16 cellular contexts compared by ENCODE assay signal in the genomic region with DNA sequence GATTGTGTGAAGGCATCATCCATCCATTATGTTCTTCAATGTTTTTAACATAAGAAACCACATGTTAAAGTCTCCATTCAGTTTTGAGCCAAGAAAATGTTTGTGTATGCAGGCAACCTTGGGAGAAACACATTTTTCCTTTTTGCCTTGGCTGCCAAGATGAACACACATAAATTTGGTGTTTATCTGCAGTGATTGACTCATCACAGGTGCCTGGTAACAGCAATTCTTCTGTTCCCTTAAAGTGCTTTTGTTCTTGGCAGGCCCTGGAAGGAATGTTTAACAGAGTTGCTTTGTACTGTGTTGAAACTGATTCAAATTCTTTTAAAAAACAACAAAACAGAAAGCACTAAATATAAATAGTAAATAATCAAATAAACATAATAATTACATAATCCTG.
A peak's percentile ranks its signal among the peaks of the same experiment; 100 is the strongest.
DNase-seq lines count a peak whose midpoint lies in the region; ATAC-seq, FAIRE-seq and TF ChIP-seq lines count a peak whose summit lies in the region.
"Had no signal": no experiment of that assay in that cellular context is flagged by ENCODE, and none has a peak within 500 bp of the region (broad histone marks: within the 10 kb centered on the region; RNA-seq: fewer than 3 reads in every experiment).

No MANE protein-coding gene starts in this region.

- peak; percentile 29 for DNase-seq in AG04450 (ENCODE audit: low read depth, low spot score)
- peak; percentile 0 for DNase-seq in HTR-8/SVneo (ENCODE audit: insufficient read length, low spot score)
- peak; percentile 68 for DNase-seq in mammary epithelial cell
- peak; percentile 23 for DNase-seq in iPS-NIHi11 (ENCODE audit: low spot score)
- DNase-seq in activated CD4-positive, alpha-beta memory T cell treated with anti-CD3 and anti-CD28 coated beads, Interleukin-2, amount 10 ng/mL, durations not matched to agents 7 days and 5 days = no peak
- DNase-seq in SKM-1 treated with dmso at 0.1 percent for 144 hours (lab: John Stamatoyannopoulos, UW; ENCODE audit: unreplicated experiment) = no peak
- DNase-seq in upper lobe of right lung = no peak
- DNase-seq in endodermal cell = no peak
- DNase-seq: activated T-cell treated with anti-CD3 and anti-CD28 coated beads, Interleukin-2, amount 50 U/mL, for 1 hour; aorta; DND-41; left colon; nephron progenitor cell; SIG-M5; stimulated activated CD8-positive, alpha-beta memory T cell treated with anti-CD3 and anti-CD28 coated beads, Interleukin-4, amount 100 ng/mL, for 48 hours; upper lobe of left lung had no signal

- H2AFZ ChIP-seq in mammary epithelial cell (ENCODE audit: low read depth, low read length) = no peak overlapping the region

- H3K36me3 Mint-ChIP-seq in activated CD4-positive, alpha-beta memory T cell treated with anti-CD3 and anti-CD28 coated beads, Interleukin-2, amount 10 ng/mL, durations not matched to agents 7 days and 5 days (ENCODE audit: low read depth) = no peaks in the 10 kb centered on the region
- H3K36me3 Mint-ChIP-seq in endodermal cell (ENCODE audit: low read depth) = peaks cover 23% of the 10 kb centered on the region

- H3K9me3 ChIP-seq in AG04450 (ENCODE audit: control insufficient read depth, insufficient read depth, low read length) (0 out of 2 replicates have a peak, but pooled peaks cover 2% of the 10 kb centered on the region), mammary epithelial cell (replicated peaks; ENCODE audit: insufficient read depth, low read length) (no peaks in the 10 kb centered on the region), upper lobe of right lung (no peaks in the 10 kb centered on the region), endodermal cell (ENCODE audit: control insufficient read depth, low read length) (peaks cover 18% of the 10 kb centered on the region)

- CTCF ChIA-PET in AG04450 (lab: Charles Lee) = no interaction called here
- CTCF ChIA-PET in mammary epithelial cell (lab: Charles Lee; ENCODE audit: low non-redundant PET) = no interaction called here
- CTCF ChIA-PET in activated CD4-positive, alpha-beta memory T cell treated with anti-CD3 and anti-CD28 coated beads, Interleukin-2, amount 10 ng/mL, durations not matched to agents 7 days and 5 days (lab: Charles Lee) = no interaction called here

- no peak for TF ChIP-seq CTCF in AG04450 (IDR thresholded peaks at IDR 0.05; ENCODE audit: low read depth, low read length)
- no peak for TF ChIP-seq CTCF in mammary epithelial cell (conservative IDR thresholded peaks at IDR 0.05 in 1 of 2, IDR thresholded peaks at IDR 0.05 in 1 of 2; ENCODE audit: extremely low read depth in 1 of 2, insufficient read depth in 1 of 2, low read depth in 1 of 2, low read length in 2 of 2)
- TF ChIP-seq CTCF in upper lobe of right lung (IDR thresholded peaks at IDR 0.05) = no peak
- TF ChIP-seq CTCF in endodermal cell (conservative IDR thresholded peaks at IDR 0.05) = no peak

- H3K4me1 Mint-ChIP-seq in activated CD4-positive, alpha-beta memory T cell treated with anti-CD3 and anti-CD28 coated beads, Interleukin-2, amount 10 ng/mL, durations not matched to agents 7 days and 5 days = no peaks in the 10 kb centered on the region
- H3K4me1 Mint-ChIP-seq in endodermal cell = peaks cover 2% of the 10 kb centered on the region
- H3K4me1 Mint-ChIP-seq: nephron progenitor cell had no signal

- POLR2A ChIA-PET in AG04450 (lab: Yijun Ruan, JAX) = no interaction called here
- POLR2A ChIA-PET in activated CD4-positive, alpha-beta memory T cell treated with anti-CD3 and anti-CD28 coated beads, Interleukin-2, amount 10 ng/mL, durations not matched to agents 7 days and 5 days (lab: Charles Lee) = no interaction called here

- no peak overlapping the region for H3K27ac Mint-ChIP-seq in activated CD4-positive, alpha-beta memory T cell treated with anti-CD3 and anti-CD28 coated beads, Interleukin-2, amount 10 ng/mL, durations not matched to agents 7 days and 5 days
- no peak overlapping the region for H3K27ac Mint-ChIP-seq in endodermal cell
- H3K27ac Mint-ChIP-seq: nephron progenitor cell had no signal

- in situ Hi-C loops in mammary epithelial cell (cut with MboI; ENCODE audit: low sequenced_read_pairs in 2 of 2) = no loop called here

- H3K4me2 ChIP-seq in mammary epithelial cell (ENCODE audit: insufficient read depth, low read depth, low read length) = no peak overlapping the region

- intact Hi-C loops in mammary epithelial cell (cut with micrococcal nuclease) = no loop called here
- intact Hi-C loops in upper lobe of right lung (cut with DNase I) = no loop called here

- H3K79me2 ChIP-seq in mammary epithelial cell (ENCODE audit: insufficient read depth, low read length) = no peaks in the 10 kb centered on the region

- H3K4me3 ChIP-seq in AG04450 (ENCODE audit: low read depth, low read length) (no peak overlapping the region), mammary epithelial cell (replicated peaks in 1 of 3; ENCODE audit: insufficient read depth in 1 of 3, low read depth in 2 of 3, low read length in 3 of 3) (no peak overlapping the region), upper lobe of right lung (no peak overlapping the region), endodermal cell (ENCODE audit: low read length) (no peak overlapping the region)
- H3K4me3 ChIP-seq: upper lobe of left lung had no signal

- no peak overlapping the region for H3K4me3 Mint-ChIP-seq in activated CD4-positive, alpha-beta memory T cell treated with anti-CD3 and anti-CD28 coated beads, Interleukin-2, amount 10 ng/mL, durations not matched to agents 7 days and 5 days
- no peak overlapping the region for H3K4me3 Mint-ChIP-seq in endodermal cell
- H3K4me3 Mint-ChIP-seq: nephron progenitor cell had no signal

- H3K27ac ChIP-seq in AG04450 (ENCODE audit: low read depth, low read length) (no peak overlapping the region), mammary epithelial cell (ENCODE audit: insufficient read depth, low read depth, low read length) (no peak overlapping the region), upper lobe of right lung (no peak overlapping the region), endodermal cell (ENCODE audit: low read depth, low read length) (no peak overlapping the region)
- H3K27ac ChIP-seq: upper lobe of left lung had no signal

- H3K9ac ChIP-seq in mammary epithelial cell (ENCODE audit: insufficient read depth, low read length) (no peak overlapping the region), endodermal cell (ENCODE audit: extremely low read depth, low read length, poor library complexity, severe bottlenecking) (no peak overlapping the region)

- H3K4me1 ChIP-seq in mammary epithelial cell (ENCODE audit: insufficient read depth, low read length) (no peaks in the 10 kb centered on the region), upper lobe of right lung (no peaks in the 10 kb centered on the region), endodermal cell (ENCODE audit: control insufficient read depth, insufficient read depth, low read length) (peaks cover 3% of the 10 kb centered on the region)
- H3K4me1 ChIP-seq: upper lobe of left lung had no signal

- H3K9me3 Mint-ChIP-seq in activated CD4-positive, alpha-beta memory T cell treated with anti-CD3 and anti-CD28 coated beads, Interleukin-2, amount 10 ng/mL, durations not matched to agents 7 days and 5 days = peaks cover 10% of the 10 kb centered on the region
- peaks cover 26% of the 10 kb centered on the region for H3K9me3 Mint-ChIP-seq in endodermal cell

- no peak for ATAC-seq in upper lobe of right lung
- ATAC-seq: left colon had no signal

- BruUV-seq in mammary epithelial cell (replicated peaks; lab: Mats Ljungman, UMichigan) = no TSS peak

- no peaks in the 10 kb centered on the region for H3K27me3 Mint-ChIP-seq in activated CD4-positive, alpha-beta memory T cell treated with anti-CD3 and anti-CD28 coated beads, Interleukin-2, amount 10 ng/mL, durations not matched to agents 7 days and 5 days
- no peaks in the 10 kb centered on the region for H3K27me3 Mint-ChIP-seq in endodermal cell (ENCODE audit: insufficient read depth)

- H3K27me3 ChIP-seq in AG04450 (ENCODE audit: control insufficient read depth, insufficient read depth, low read length) (no peaks in the 10 kb centered on the region), mammary epithelial cell (ENCODE audit: insufficient read depth, low read length) (no peaks in the 10 kb centered on the region), upper lobe of right lung (no peaks in the 10 kb centered on the region), endodermal cell (ENCODE audit: control insufficient read depth, insufficient read depth, low read length, poor library complexity, severe bottlenecking) (no peaks in the 10 kb centered on the region)
- H3K27me3 ChIP-seq: upper lobe of left lung had no signal

- no peak for FAIRE-seq in HTR-8/SVneo (lab: Jason Lieb, UNC)

- no peaks in the 10 kb centered on the region for H4K20me1 ChIP-seq in mammary epithelial cell (ENCODE audit: insufficient read depth, low read length)

- H3K36me3 ChIP-seq in mammary epithelial cell (ENCODE audit: insufficient read depth, low read length) (no peaks in the 10 kb centered on the region), upper lobe of right lung (no peaks in the 10 kb centered on the region), endodermal cell (ENCODE audit: control insufficient read depth, insufficient read depth, low read length) (no peaks in the 10 kb centered on the region)
- H3K36me3 ChIP-seq: upper lobe of left lung had no signal

- dilution Hi-C loops in mammary epithelial cell (cut with HindIII; ENCODE audit: low sequenced_read_pairs) = no loop called here

Comparison
In these comparisons a context has a peak if more than half of its experiments do, and no peak if none do; other contexts are left out.
1. DNase-seq: peak in AG04450 (single experiment), HTR-8/SVneo (single experiment), mammary epithelial cell (single experiment) and iPS-NIHi11 (single experiment); none in activated CD4-positive, alpha-beta memory T cell treated with anti-CD3 and anti-CD28 coated beads, Interleukin-2, amount 10 ng/mL, durations not matched to agents 7 days and 5 days (single experiment), SKM-1 treated with dmso at 0.1 percent for 144 hours (single experiment), upper lobe of right lung (single experiment) and endodermal cell (single experiment).